Comparison of ENCODE assay signal across 12 cellular contexts in genomic region chr4:102321260-102321991, GRCh38. TPM values are rescaled to one million over a fixed set of nuclear protein-coding genes. Genes with fewer than 3 reads are reported as not detected.
DNase-seq lines count a peak whose midpoint lies in the region; ATAC-seq and TF ChIP-seq lines count a peak whose summit lies in the region.
"Had no signal": no experiment of that assay in that cellular context is flagged by ENCODE, and none has a peak within 500 bp of the region (broad histone marks: within the 10 kb centered on the region; RNA-seq: fewer than 3 reads in every experiment).

No MANE protein-coding gene starts in this region.

- no peak for TF ChIP-seq CTCF in ovary (IDR thresholded peaks at IDR 0.05)

- H3K36me3 ChIP-seq in ovary, result no peaks in the 10 kb centered on the region
- H3K36me3 ChIP-seq: uterus had no signal

- no peaks in the 10 kb centered on the region for H3K9me3 ChIP-seq in ovary
- H3K9me3 ChIP-seq: uterus had no signal

- ATAC-seq in GM19351 (IDR thresholded peaks at IDR 0.05; ENCODE audit: unreplicated experiment) (peak; percentile 84), HG02852 (IDR thresholded peaks at IDR 0.05; ENCODE audit: unreplicated experiment) (peak; percentile 94), sciatic nerve (no peak), esophagus mucosa (no peak)
- ATAC-seq: naive thymus-derived CD8-positive, alpha-beta T cell had no signal

- no peak overlapping the region for H3K27ac ChIP-seq in ovary
- H3K27ac ChIP-seq: hepatocyte, uterus had no signal

- TF ChIP-seq POLR2A in ovary (IDR thresholded peaks at IDR 0.05), result no peak

- H3K4me3 ChIP-seq in ovary, result no peak overlapping the region
- H3K4me3 ChIP-seq: hepatocyte, uterus had no signal

- TF ChIP-seq EP300 in ovary (IDR thresholded peaks at IDR 0.05), result no peak

- no peaks in the 10 kb centered on the region for H3K4me1 ChIP-seq in ovary (ENCODE audit: insufficient read depth)
- H3K4me1 ChIP-seq: uterus had no signal

- no peaks in the 10 kb centered on the region for H3K27me3 ChIP-seq in ovary
- H3K27me3 ChIP-seq: hepatocyte, uterus had no signal

- intact Hi-C loops in sciatic nerve (cut with DNase I), result no loop called here
- intact Hi-C loops in ovary (cut with DNase I), result no loop called here

- WGBS in ovary, 3 donors, result 88 to 92% (median 92%) methylated on average over 11 of the region's 11 CpGs

- DNase-seq in Daoy (ENCODE audit: low read depth) (peak; percentile 3), Kasumi-1 (lab: John Stamatoyannopoulos, UW) (peak; percentile 4 to 27), sciatic nerve (ENCODE audit: low spot score) (no peak), ovary (no peak)
- DNase-seq in activated CD8-positive, alpha-beta memory T cell treated with anti-CD3 and anti-CD28 coated beads, Interleukin-2, amount 50 U/mL, for 4 hours, result no peak
- DNase-seq: naive thymus-derived CD8-positive, alpha-beta T cell; NCI-H1417 treated with DMSO at 0.1 percent for 48 hours; uterus had no signal

RNA-seq across cellular contexts. Expression of gene SLC39A8, which starts 23.9 kb away (rescaled TPM):
- total RNA-seq in Daoy (2014; rRNA removed; shearing (Covaris generic)), result 15.6 and 18.7 TPM in 2 replicates
- total RNA-seq in sciatic nerve (17.6 TPM), esophagus mucosa (3.1 TPM), ovary (10 to 100 TPM; 15.6 to 28.7 (median 22.0) TPM)
- polyA plus RNA-seq in ovary, result 10 to 100 TPM; 11.5 to 14.1 TPM

Comparison
In these comparisons a context has a peak if more than half of its experiments do, and no peak if none do; other contexts are left out.
1. DNase-seq: peak in Daoy (single experiment) and Kasumi-1 (2 of 2); none in sciatic nerve (single experiment), ovary (0 of 5) and activated CD8-positive, alpha-beta memory T cell treated with anti-CD3 and anti-CD28 coated beads, Interleukin-2, amount 50 U/mL, for 4 hours (single experiment).
2. ATAC-seq: peak in GM19351 (single experiment) and HG02852 (single experiment); none in sciatic nerve (single experiment) and esophagus mucosa (single experiment).